ENCODE assay signal across 34 cellular contexts in genomic region chr15:89677381-89677780, GRCh38. TPM values are rescaled to one million over a fixed set of nuclear protein-coding genes. Genes with fewer than 3 reads are reported as not detected.
"Had no signal": no experiment of that assay in that cellular context is flagged by ENCODE, and none has a peak within 500 bp of the region (broad histone marks: within the 10 kb centered on the region; RNA-seq: fewer than 3 reads in every experiment).

No MANE protein-coding gene starts in this region.

- H3K4me3 Mint-ChIP-seq: activated CD4-positive, alpha-beta memory T cell treated with anti-CD3 and anti-CD28 coated beads, Interleukin-2, amount 10 ng/mL, durations not matched to agents 7 days and 5 days; activated CD4-positive, alpha-beta T cell treated with anti-CD3 and anti-CD28 coated beads, Interleukin-2, amount 10 ng/mL, durations not matched to agents 7 days and 5 days; activated naive CD4-positive, alpha-beta T cell treated with anti-CD3 and anti-CD28 coated beads, Interleukin-2, amount 10 ng/mL, durations not matched to agents 7 days and 5 days; activated naive CD8-positive, alpha-beta T cell treated with anti-CD3 and anti-CD28 coated beads, Interleukin-2, amount 10 ng/mL, durations not matched to agents 7 days and 5 days; activated T-cell treated with anti-CD3 and anti-CD28 coated beads, Interleukin-2, amount 50 U/mL, for 24 hours; activated T-cell treated with anti-CD3 and anti-CD28 coated beads, Interleukin-2, amount 50 U/mL, for 72 hours; dendritic cell treated with granulocyte-macrophage colony-stimulating factor and Interleukin-4, amounts not matched to agents 40 ng/mL and 50 ng/mL, for 4 days; endodermal cell; T-helper 17 cell; T-helper 2 cell treated with Interferon-gamma antibody and Interleukin-4, amounts not matched to agents 5 μg/mL and 100 μg/mL, for 36 hours; WTC11 had no signal

- H3K4me1 Mint-ChIP-seq: activated CD4-positive, alpha-beta memory T cell treated with anti-CD3 and anti-CD28 coated beads, Interleukin-2, amount 10 ng/mL, durations not matched to agents 7 days and 5 days; activated CD4-positive, alpha-beta T cell treated with anti-CD3 and anti-CD28 coated beads, Interleukin-2, amount 10 ng/mL, durations not matched to agents 7 days and 5 days; activated naive CD4-positive, alpha-beta T cell treated with anti-CD3 and anti-CD28 coated beads, Interleukin-2, amount 10 ng/mL, durations not matched to agents 7 days and 5 days; activated naive CD8-positive, alpha-beta T cell treated with anti-CD3 and anti-CD28 coated beads, Interleukin-2, amount 10 ng/mL, durations not matched to agents 7 days and 5 days; WTC11 had no signal

- H3K27ac ChIP-seq: brain microvascular endothelial cell, dorsolateral prefrontal cortex, foreskin keratinocyte, gastroesophageal sphincter had no signal

- H3K9me3 Mint-ChIP-seq: activated CD4-positive, alpha-beta memory T cell treated with anti-CD3 and anti-CD28 coated beads, Interleukin-2, amount 10 ng/mL, durations not matched to agents 7 days and 5 days; activated CD4-positive, alpha-beta T cell treated with anti-CD3 and anti-CD28 coated beads, Interleukin-2, amount 10 ng/mL, durations not matched to agents 7 days and 5 days; activated naive CD4-positive, alpha-beta T cell treated with anti-CD3 and anti-CD28 coated beads, Interleukin-2, amount 10 ng/mL, durations not matched to agents 7 days and 5 days; activated naive CD4-positive, alpha-beta T cell treated with anti-CD3 and anti-CD28 coated beads, Interleukin-2, amount 50 U/mL, for 72 hours; activated naive CD8-positive, alpha-beta T cell treated with anti-CD3 and anti-CD28 coated beads, Interleukin-2, amount 10 ng/mL, durations not matched to agents 7 days and 5 days; activated T-cell treated with anti-CD3 and anti-CD28 coated beads, Interleukin-2, amount 50 U/mL, for 24 hours; activated T-cell treated with anti-CD3 and anti-CD28 coated beads, Interleukin-2, amount 50 U/mL, for 72 hours; dendritic cell treated with granulocyte-macrophage colony-stimulating factor and Interleukin-4, amounts not matched to agents 40 ng/mL and 50 ng/mL, for 4 days; endodermal cell; T-helper 2 cell treated with Interferon-gamma antibody and Interleukin-4, amounts not matched to agents 5 μg/mL and 100 μg/mL, for 36 hours; WTC11 had no signal

- DNase-seq: activated CD4-positive, alpha-beta memory T cell treated with anti-CD3 and anti-CD28 coated beads, Interleukin-2, amount 10 ng/mL, durations not matched to agents 7 days and 5 days; activated CD4-positive, alpha-beta T cell treated with anti-CD3 and anti-CD28 coated beads for 1 hour; activated CD4-positive, alpha-beta T cell treated with anti-CD3 and anti-CD28 coated beads for 4 hours; activated CD4-positive, alpha-beta T cell treated with anti-CD3 and anti-CD28 coated beads, Interleukin-2, amount 10 ng/mL, durations not matched to agents 7 days and 5 days; activated CD4-positive, alpha-beta T cell treated with anti-CD3 and anti-CD28 coated beads, Interleukin-2, amount 50 U/mL, for 4 hours; activated CD8-positive, alpha-beta memory T cell treated with anti-CD3 and anti-CD28 coated beads, Interleukin-2, amount 50 U/mL, for 48 hours; activated gamma-delta T cell; activated naive CD4-positive, alpha-beta T cell; activated naive CD4-positive, alpha-beta T cell treated with anti-CD3 and anti-CD28 coated beads, Interleukin-2, amount 10 ng/mL, durations not matched to agents 7 days and 5 days; activated naive CD8-positive, alpha-beta T cell treated with anti-CD3 and anti-CD28 coated beads, Interleukin-2, amount 10 ng/mL, durations not matched to agents 7 days and 5 days; activated T-cell treated with anti-CD3 and anti-CD28 coated beads for 4 hours; activated T-cell treated with anti-CD3 and anti-CD28 coated beads, Interleukin-2, amount 50 U/mL, for 24 hours; activated T-cell treated with anti-CD3 and anti-CD28 coated beads, Interleukin-2, amount 50 U/mL, for 72 hours; amniotic stem cell; anterior cingulate cortex; brain microvascular endothelial cell; caudate nucleus; dorsolateral prefrontal cortex; effector memory CD4-positive, alpha-beta T cell; endodermal cell; foreskin keratinocyte; T-helper 1 cell; T-helper 17 cell had no signal

- H3K36me3 Mint-ChIP-seq: activated naive CD4-positive, alpha-beta T cell treated with anti-CD3 and anti-CD28 coated beads, Interleukin-2, amount 10 ng/mL, durations not matched to agents 7 days and 5 days; activated naive CD4-positive, alpha-beta T cell treated with anti-CD3 and anti-CD28 coated beads, Interleukin-2, amount 50 U/mL, for 72 hours; activated naive CD8-positive, alpha-beta T cell treated with anti-CD3 and anti-CD28 coated beads, Interleukin-2, amount 10 ng/mL, durations not matched to agents 7 days and 5 days; WTC11 had no signal

- H3K4me3 ChIP-seq: dorsolateral prefrontal cortex, gastroesophageal sphincter had no signal

- H3K27me3 ChIP-seq: brain microvascular endothelial cell, dorsolateral prefrontal cortex, foreskin keratinocyte, gastroesophageal sphincter had no signal

- ATAC-seq: activated naive CD4-positive, alpha-beta T cell treated with anti-CD3 and anti-CD28 coated beads, Interleukin-2, amount 50 U/mL, for 72 hours; activated T-cell treated with anti-CD3 and anti-CD28 coated beads, Interleukin-2, amount 50 U/mL, for 72 hours; esophagus mucosa; foreskin keratinocyte; gastroesophageal sphincter; T-helper 17 cell; WTC11 had no signal

- H3K9me3 ChIP-seq: gastroesophageal sphincter had no signal

- H3K27me3 Mint-ChIP-seq: activated T-cell treated with anti-CD3 and anti-CD28 coated beads, Interleukin-2, amount 50 U/mL, for 24 hours had no signal

- H3K27ac Mint-ChIP-seq: activated CD4-positive, alpha-beta memory T cell treated with anti-CD3 and anti-CD28 coated beads, Interleukin-2, amount 10 ng/mL, durations not matched to agents 7 days and 5 days; activated CD4-positive, alpha-beta T cell treated with anti-CD3 and anti-CD28 coated beads, Interleukin-2, amount 10 ng/mL, durations not matched to agents 7 days and 5 days; activated naive CD4-positive, alpha-beta T cell treated with anti-CD3 and anti-CD28 coated beads, Interleukin-2, amount 10 ng/mL, durations not matched to agents 7 days and 5 days; activated naive CD4-positive, alpha-beta T cell treated with anti-CD3 and anti-CD28 coated beads, Interleukin-2, amount 50 U/mL, for 72 hours; activated naive CD8-positive, alpha-beta T cell treated with anti-CD3 and anti-CD28 coated beads, Interleukin-2, amount 10 ng/mL, durations not matched to agents 7 days and 5 days; activated T-cell treated with anti-CD3 and anti-CD28 coated beads, Interleukin-2, amount 50 U/mL, for 24 hours; activated T-cell treated with anti-CD3 and anti-CD28 coated beads, Interleukin-2, amount 50 U/mL, for 72 hours; dendritic cell treated with granulocyte-macrophage colony-stimulating factor and Interleukin-4, amounts not matched to agents 40 ng/mL and 50 ng/mL, for 4 days; endodermal cell; T-helper 17 cell; T-helper 2 cell treated with Interferon-gamma antibody and Interleukin-4, amounts not matched to agents 5 μg/mL and 100 μg/mL, for 36 hours; WTC11 had no signal

- H3K4me1 ChIP-seq: foreskin keratinocyte had no signal

- H3K36me3 ChIP-seq: brain microvascular endothelial cell, gastroesophageal sphincter had no signal

RNA-seq across cellular contexts. Expression of gene WDR93, which starts 13.2 kb away (rescaled TPM):
- total RNA-seq: activated CD4-positive, alpha-beta memory T cell treated with anti-CD3 and anti-CD28 coated beads, Interleukin-2, amount 10 ng/mL, durations not matched to agents 7 days and 5 days; activated CD4-positive, alpha-beta T cell treated with anti-CD3 and anti-CD28 coated beads, Interleukin-2, amount 10 ng/mL, durations not matched to agents 7 days and 5 days; activated naive CD4-positive, alpha-beta T cell treated with anti-CD3 and anti-CD28 coated beads, Interleukin-2, amount 50 U/mL, for 72 hours; activated naive CD8-positive, alpha-beta T cell treated with anti-CD3 and anti-CD28 coated beads, Interleukin-2, amount 10 ng/mL, durations not matched to agents 7 days and 5 days; astrocyte; bronchial epithelial cell; chondrocyte; epithelial cell of proximal tubule; esophagus mucosa; foreskin keratinocyte; glomerular endothelial cell; WTC11 had no signal
